ENCODE assay signal across 1 cellular context in genomic region chr21:45392206-45392971, GRCh38.
TF ChIP-seq lines count a peak whose summit lies in the region.

No MANE protein-coding gene starts in this region.

TF ChIP-seq in H1, 55 proteins besides CTCF, POLR2A, EP300 and RAD21:
- no peak for TF ChIP-seq CTBP2 (IDR thresholded peaks at IDR 0.05; ENCODE audit: borderline replicate concordance, insufficient read depth, insufficient read length, low read length)
- TF ChIP-seq BACH1 (IDR thresholded peaks at IDR 0.05; ENCODE audit: low read length) = no peak
- no peak for TF ChIP-seq SIRT6 (IDR thresholded peaks at IDR 0.05; ENCODE audit: low read length)
- no peak for TF ChIP-seq RBBP5 (IDR thresholded peaks at IDR 0.05; ENCODE audit: borderline replicate concordance, low read depth, low read length)
- TF ChIP-seq SIN3A (conservative IDR thresholded peaks at IDR 0.05 in 1 of 2, IDR thresholded peaks at IDR 0.05 in 1 of 2; ENCODE audit: low read depth in 1 of 2, low read length in 2 of 2) = no peak
- TF ChIP-seq SUZ12 (IDR thresholded peaks at IDR 0.05; ENCODE audit: low read length) = no peak
- TF ChIP-seq KDM5A (IDR thresholded peaks at IDR 0.05; ENCODE audit: low read length) = no peak
- no peak for TF ChIP-seq NANOG (IDR thresholded peaks at IDR 0.05; ENCODE audit: insufficient read depth, low read depth, low read length, poor library complexity, severe bottlenecking)
- TF ChIP-seq SP1 (IDR thresholded peaks at IDR 0.05; ENCODE audit: low read depth, low read length) = no peak
- TF ChIP-seq RNF2 (IDR thresholded peaks at IDR 0.05; ENCODE audit: borderline replicate concordance, low read depth, low read length, missing control alignments, poor library complexity, severe bottlenecking) = no peak
- TF ChIP-seq SAP30 (IDR thresholded peaks at IDR 0.05; ENCODE audit: insufficient read depth, insufficient replicate concordance, low read length) = no peak
- no peak for TF ChIP-seq KDM1A (IDR thresholded peaks at IDR 0.05; ENCODE audit: borderline replicate concordance, low read length)
- TF ChIP-seq CHD2 (IDR thresholded peaks at IDR 0.05; ENCODE audit: low read length) = no peak
- TF ChIP-seq CBX8 (IDR thresholded peaks at IDR 0.05; ENCODE audit: borderline replicate concordance, low read depth, low read length) = no peak
- no peak for TF ChIP-seq CEBPB (IDR thresholded peaks at IDR 0.05; ENCODE audit: low read depth, low read length)
- no peak for TF ChIP-seq JUN (IDR thresholded peaks at IDR 0.05; ENCODE audit: low read depth, low read length)
- no peak for TF ChIP-seq KDM4A (IDR thresholded peaks at IDR 0.05; ENCODE audit: low read depth, low read length, severe bottlenecking)
- TF ChIP-seq SIX5 (IDR thresholded peaks at IDR 0.05; ENCODE audit: low read depth, low read length) = no peak
- no peak for TF ChIP-seq SP2 (IDR thresholded peaks at IDR 0.05; ENCODE audit: low read length)
